ENCODE assay signal across 22 cellular contexts in the genomic region with DNA sequence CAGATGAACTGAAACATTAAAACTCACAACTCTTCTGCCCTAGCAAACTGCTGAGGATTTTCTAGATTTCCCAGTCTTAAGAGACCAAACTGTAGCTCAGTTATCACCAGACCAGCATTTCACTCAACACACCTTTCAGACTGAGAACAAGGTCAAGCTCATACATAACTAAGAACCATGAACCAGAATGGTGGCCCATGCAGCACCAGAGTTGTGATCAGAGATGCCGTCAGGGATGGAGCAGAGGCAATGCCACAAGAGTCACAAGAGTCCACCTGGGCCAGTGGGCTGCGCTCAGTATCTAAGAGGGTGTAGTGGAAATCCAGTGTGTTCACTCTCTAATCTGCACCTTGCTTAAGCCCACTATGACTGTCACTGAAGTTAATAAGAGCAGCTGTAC.
DNase-seq lines count a peak whose midpoint lies in the region; ATAC-seq lines count a peak whose summit lies in the region.
"Had no signal": no experiment of that assay in that cellular context is flagged by ENCODE, and none has a peak within 500 bp of the region (broad histone marks: within the 10 kb centered on the region; RNA-seq: fewer than 3 reads in every experiment).

No MANE protein-coding gene starts in this region.

- H3K4me1 Mint-ChIP-seq in T-helper 2 cell treated with Interferon-gamma antibody and Interleukin-4, amounts not matched to agents 5 μg/mL and 100 μg/mL, for 36 hours (ENCODE audit: low read depth): peaks cover 68% of the 10 kb centered on the region
- peaks cover 97% of the 10 kb centered on the region for H3K4me1 Mint-ChIP-seq in activated naive CD8-positive, alpha-beta T cell (ENCODE audit: low read depth)
- H3K4me1 Mint-ChIP-seq in activated naive CD8-positive, alpha-beta T cell treated with anti-CD3 and anti-CD28 coated beads for 36 hours: peaks cover 70% of the 10 kb centered on the region
- peaks cover 49% of the 10 kb centered on the region for H3K4me1 Mint-ChIP-seq in activated T-helper 17 cell treated with anti-CD3 and anti-CD28 coated beads, Interleukin-2, amount 50 U/mL, for 72 hours

- no peaks in the 10 kb centered on the region for H3K9me3 Mint-ChIP-seq in T-helper 2 cell treated with Interferon-gamma antibody and Interleukin-4, amounts not matched to agents 5 μg/mL and 100 μg/mL, for 36 hours
- peaks cover 7% of the 10 kb centered on the region for H3K9me3 Mint-ChIP-seq in activated naive CD8-positive, alpha-beta T cell (ENCODE audit: low read depth)
- H3K9me3 Mint-ChIP-seq in activated naive CD8-positive, alpha-beta T cell treated with anti-CD3 and anti-CD28 coated beads for 36 hours: peaks cover 16% of the 10 kb centered on the region
- H3K9me3 Mint-ChIP-seq in activated T-helper 17 cell treated with anti-CD3 and anti-CD28 coated beads, Interleukin-2, amount 50 U/mL, for 72 hours: peaks cover 3% of the 10 kb centered on the region
- H3K9me3 Mint-ChIP-seq: GM23338 had no signal

- no peaks in the 10 kb centered on the region for H3K27me3 Mint-ChIP-seq in T-helper 2 cell treated with Interferon-gamma antibody and Interleukin-4, amounts not matched to agents 5 μg/mL and 100 μg/mL, for 36 hours (ENCODE audit: low read depth)
- H3K27me3 Mint-ChIP-seq in activated naive CD8-positive, alpha-beta T cell: no peaks in the 10 kb centered on the region
- no peaks in the 10 kb centered on the region for H3K27me3 Mint-ChIP-seq in activated naive CD8-positive, alpha-beta T cell treated with anti-CD3 and anti-CD28 coated beads for 36 hours
- no peaks in the 10 kb centered on the region for H3K27me3 Mint-ChIP-seq in activated T-helper 17 cell treated with anti-CD3 and anti-CD28 coated beads, Interleukin-2, amount 50 U/mL, for 72 hours

- H3K4me3 Mint-ChIP-seq in T-helper 2 cell treated with Interferon-gamma antibody and Interleukin-4, amounts not matched to agents 5 μg/mL and 100 μg/mL, for 36 hours: no peak overlapping the region
- H3K4me3 Mint-ChIP-seq in activated naive CD8-positive, alpha-beta T cell: no peak overlapping the region
- no peak overlapping the region for H3K4me3 Mint-ChIP-seq in activated naive CD8-positive, alpha-beta T cell treated with anti-CD3 and anti-CD28 coated beads for 36 hours
- no peak overlapping the region for H3K4me3 Mint-ChIP-seq in activated T-helper 17 cell treated with anti-CD3 and anti-CD28 coated beads, Interleukin-2, amount 50 U/mL, for 72 hours
- H3K4me3 Mint-ChIP-seq: GM23338 had no signal

- H3K36me3 Mint-ChIP-seq in T-helper 2 cell treated with Interferon-gamma antibody and Interleukin-4, amounts not matched to agents 5 μg/mL and 100 μg/mL, for 36 hours (ENCODE audit: low read depth): peaks cover 52% of the 10 kb centered on the region
- peaks cover 30% of the 10 kb centered on the region for H3K36me3 Mint-ChIP-seq in activated naive CD8-positive, alpha-beta T cell
- peaks cover 70% of the 10 kb centered on the region for H3K36me3 Mint-ChIP-seq in activated naive CD8-positive, alpha-beta T cell treated with anti-CD3 and anti-CD28 coated beads for 36 hours
- H3K36me3 Mint-ChIP-seq in activated T-helper 17 cell treated with anti-CD3 and anti-CD28 coated beads, Interleukin-2, amount 50 U/mL, for 72 hours (ENCODE audit: low read depth): peaks cover 32% of the 10 kb centered on the region

- no peak for DNase-seq in T-helper 2 cell treated with Interferon-gamma antibody and Interleukin-4, amounts not matched to agents 5 μg/mL and 100 μg/mL, for 36 hours (ENCODE audit: low spot score)
- DNase-seq in T-helper 2 cell (no peak), GOT3 (lab: John Stamatoyannopoulos, UW) (no peak), SW480 (ENCODE audit: low spot score) (no peak)
- no peak for DNase-seq in activated naive CD8-positive, alpha-beta T cell treated with anti-CD3 and anti-CD28 coated beads for 36 hours
- DNase-seq: ACHN, DMS53, GDM1, HCEC 1CT, KBM-7, NCI-H1092, NCI-H1436 treated with DMSO at 0.1 percent for 48 hours, NCI-H1930, NCI-H2227 treated with DMSO at 0.1 percent for 48 hours, NCI-H510A, PC-9, RPMI8226, SHP77 had no signal

- ATAC-seq in activated T-helper 17 cell treated with anti-CD3 and anti-CD28 coated beads, Interleukin-2, amount 50 U/mL, for 72 hours (replicated peaks): no peak
- ATAC-seq in GM21423 (IDR thresholded peaks at IDR 0.05; ENCODE audit: unreplicated experiment): no peak
- ATAC-seq: GM23338 had no signal

- H3K27ac Mint-ChIP-seq in T-helper 2 cell treated with Interferon-gamma antibody and Interleukin-4, amounts not matched to agents 5 μg/mL and 100 μg/mL, for 36 hours: peak overlapping the region; percentile 43
- peak overlapping the region; percentile 90 for H3K27ac Mint-ChIP-seq in activated naive CD8-positive, alpha-beta T cell
- H3K27ac Mint-ChIP-seq in activated naive CD8-positive, alpha-beta T cell treated with anti-CD3 and anti-CD28 coated beads for 36 hours: no peak overlapping the region
- H3K27ac Mint-ChIP-seq in activated T-helper 17 cell treated with anti-CD3 and anti-CD28 coated beads, Interleukin-2, amount 50 U/mL, for 72 hours: peak overlapping the region; percentile 15
- H3K27ac Mint-ChIP-seq: GM23338 had no signal
